ENCODE assay signal across 20 cellular contexts in genomic region chr7:158570449-158571170, GRCh38. TPM values are rescaled to one million over a fixed set of nuclear protein-coding genes. Genes with fewer than 3 reads are reported as not detected.
DNase-seq lines count a peak whose midpoint lies in the region; ATAC-seq and TF ChIP-seq lines count a peak whose summit lies in the region.
"Had no signal": no experiment of that assay in that cellular context is flagged by ENCODE, and none has a peak within 500 bp of the region (broad histone marks: within the 10 kb centered on the region; RNA-seq: fewer than 3 reads in every experiment).

No MANE protein-coding gene starts in this region.

- H3K4me3 ChIP-seq in GM23338 (peak overlapping the region; percentile 46), endodermal cell (ENCODE audit: low read length) (no peak overlapping the region), left ventricle myocardium inferior (no peak overlapping the region)
- H3K4me3 ChIP-seq: BLaER1 treated with 17β-estradiol and CSF1 and Interleukin-3, amounts not matched to agents 10 nM and 100 nM had no signal

- H3K9me3 Mint-ChIP-seq in GM23338 (peaks cover 46% of the 10 kb centered on the region), endodermal cell (peaks cover 2% of the 10 kb centered on the region)
- H3K9me3 Mint-ChIP-seq: CD8-positive, alpha-beta memory T cell; IgD-negative memory B cell had no signal

- H3K9me3 ChIP-seq in T-helper 17 cell (ENCODE audit: control insufficient read depth, low read length, poor library complexity, severe bottlenecking), result no peaks in the 10 kb centered on the region
- peaks cover 65% of the 10 kb centered on the region for H3K9me3 ChIP-seq in endodermal cell (ENCODE audit: control insufficient read depth, low read length)
- no peaks in the 10 kb centered on the region for H3K9me3 ChIP-seq in left ventricle myocardium inferior (replicated peaks)

- H3K4me1 ChIP-seq in GM23338 (ENCODE audit: insufficient read depth) (peaks cover 15% of the 10 kb centered on the region), endodermal cell (ENCODE audit: control insufficient read depth, insufficient read depth, low read length) (no peaks in the 10 kb centered on the region), left ventricle myocardium inferior (peaks cover 5% of the 10 kb centered on the region)

- H4K20me1 ChIP-seq in GM23338 (replicated peaks; ENCODE audit: insufficient read depth), result 0 out of 2 replicates have a peak, but pooled peaks cover 3% of the 10 kb centered on the region
- H4K20me1 ChIP-seq: BLaER1 treated with 17β-estradiol and CSF1 and Interleukin-3, amounts not matched to agents 10 nM and 100 nM had no signal

- no peak overlapping the region for H3K27ac Mint-ChIP-seq in GM23338
- no peak overlapping the region for H3K27ac Mint-ChIP-seq in T-helper 17 cell
- no peak overlapping the region for H3K27ac Mint-ChIP-seq in endodermal cell
- H3K27ac Mint-ChIP-seq: B cell; CD4-positive, CD25-positive, alpha-beta regulatory T cell; CD8-positive, alpha-beta memory T cell; IgD-negative memory B cell had no signal

- intact Hi-C loops in posterior vena cava (cut with DNase I), result no loop called here
- intact Hi-C loops in left ventricle myocardium inferior (cut with micrococcal nuclease), result no loop called here

- DNase-seq in GM23338 (ENCODE audit: low spot score) (no peak), T-helper 17 cell (no peak), endodermal cell (no peak), posterior vena cava (ENCODE audit: low spot score) (peak; percentile 74), left ventricle myocardium inferior (no peak), NCI-H345 (lab: John Stamatoyannopoulos, UW) (no peak)
- DNase-seq: CD4-positive, CD25-positive, alpha-beta regulatory T cell; CD8-positive, alpha-beta memory T cell; COR-L47; DMS 273 treated with DMSO at 0.1 percent for 48 hours; DMS53; DND-41; EL; HCEC 1CT; KG1 had no signal

- H3K4me2 ChIP-seq in GM23338, result peak overlapping the region; percentile 71; the same call in 1 of the 2 replicates
- H3K4me2 ChIP-seq: BLaER1 treated with 17β-estradiol and CSF1 and Interleukin-3, amounts not matched to agents 10 nM and 100 nM had no signal

- peaks cover 6% of the 10 kb centered on the region; the same call in 1 of the 3 replicates for H3K4me1 Mint-ChIP-seq in GM23338
- H3K4me1 Mint-ChIP-seq in T-helper 17 cell, result no peaks in the 10 kb centered on the region
- peaks cover 3% of the 10 kb centered on the region for H3K4me1 Mint-ChIP-seq in endodermal cell
- H3K4me1 Mint-ChIP-seq: B cell; CD4-positive, CD25-positive, alpha-beta regulatory T cell; CD8-positive, alpha-beta memory T cell; IgD-negative memory B cell had no signal

- no peaks in the 10 kb centered on the region for H3K36me3 Mint-ChIP-seq in GM23338 (ENCODE audit: low read depth)
- H3K36me3 Mint-ChIP-seq in T-helper 17 cell (ENCODE audit: low read depth), result peaks cover 2% of the 10 kb centered on the region
- H3K36me3 Mint-ChIP-seq in endodermal cell (ENCODE audit: low read depth), result no peaks in the 10 kb centered on the region
- H3K36me3 Mint-ChIP-seq: CD4-positive, CD25-positive, alpha-beta regulatory T cell; CD8-positive, alpha-beta memory T cell; IgD-negative memory B cell had no signal

- H3K27me3 ChIP-seq in GM23338 (ENCODE audit: insufficient read depth) (peaks cover 32% of the 10 kb centered on the region), endodermal cell (ENCODE audit: control insufficient read depth, insufficient read depth, low read length, poor library complexity, severe bottlenecking) (no peaks in the 10 kb centered on the region), left ventricle myocardium inferior (ENCODE audit: low read depth) (peaks cover 80% of the 10 kb centered on the region)
- H3K27me3 ChIP-seq: BLaER1 treated with 17β-estradiol and CSF1 and Interleukin-3, amounts not matched to agents 10 nM and 100 nM had no signal

- no peak overlapping the region for H3K9ac ChIP-seq in endodermal cell (ENCODE audit: extremely low read depth, low read length, poor library complexity, severe bottlenecking)
- H3K9ac ChIP-seq: BLaER1 treated with 17β-estradiol and CSF1 and Interleukin-3, amounts not matched to agents 10 nM and 100 nM had no signal

- H3K27ac ChIP-seq in GM23338 (ENCODE audit: low read depth), result no peak overlapping the region
- no peak overlapping the region for H3K27ac ChIP-seq in endodermal cell (ENCODE audit: low read depth, low read length)
- no peak overlapping the region for H3K27ac ChIP-seq in left ventricle myocardium inferior (replicated peaks)
- H3K27ac ChIP-seq: BLaER1 treated with 17β-estradiol and CSF1 and Interleukin-3, amounts not matched to agents 10 nM and 100 nM; HL-60 had no signal

- H3K27me3 Mint-ChIP-seq in GM23338 (ENCODE audit: insufficient read depth, low read depth, poor library complexity), result peaks cover 19% of the 10 kb centered on the region
- peaks cover 35% of the 10 kb centered on the region for H3K27me3 Mint-ChIP-seq in T-helper 17 cell
- H3K27me3 Mint-ChIP-seq in endodermal cell (ENCODE audit: insufficient read depth), result peaks cover 33% of the 10 kb centered on the region

- no peaks in the 10 kb centered on the region for H3K9me2 ChIP-seq in GM23338 (ENCODE audit: insufficient read depth)

- H3K4me3 Mint-ChIP-seq in GM23338, result peak overlapping the region; percentile 42; the same call in 2 of the 3 replicates
- peak overlapping the region; percentile 52 for H3K4me3 Mint-ChIP-seq in T-helper 17 cell
- H3K4me3 Mint-ChIP-seq in endodermal cell, result peak overlapping the region; percentile 11
- H3K4me3 Mint-ChIP-seq: B cell; CD4-positive, CD25-positive, alpha-beta regulatory T cell; CD8-positive, alpha-beta memory T cell had no signal

- 89 to 92% methylated on average over 38 to 44 of the region's 44 CpGs for WGBS in endodermal cell (ENCODE audit: insufficient coverage in 1 of 2, insufficient read length in 1 of 2), 2 experiments

- ATAC-seq in GM23338, result peak; percentile 19
- no peak for ATAC-seq in T-helper 17 cell
- ATAC-seq in GM21786 (IDR thresholded peaks at IDR 0.05; ENCODE audit: unreplicated experiment), result no peak

- no peaks in the 10 kb centered on the region for H3F3A ChIP-seq in GM23338 (replicated peaks; ENCODE audit: low read depth)

- H3K79me2 ChIP-seq in GM23338 (replicated peaks; ENCODE audit: insufficient read depth), result no peaks in the 10 kb centered on the region

- peak overlapping the region; percentile 32; the same call in 1 of the 2 replicates for H2AFZ ChIP-seq in GM23338

- H3K36me3 ChIP-seq in GM23338 (ENCODE audit: insufficient read depth), result no peaks in the 10 kb centered on the region
- H3K36me3 ChIP-seq in endodermal cell (ENCODE audit: control insufficient read depth, insufficient read depth, low read length), result no peaks in the 10 kb centered on the region
- H3K36me3 ChIP-seq in left ventricle myocardium inferior, result no peaks in the 10 kb centered on the region
- H3K36me3 ChIP-seq: BLaER1 treated with 17β-estradiol and CSF1 and Interleukin-3, amounts not matched to agents 10 nM and 100 nM had no signal

- TF ChIP-seq CTCF in GM23338 (conservative IDR thresholded peaks at IDR 0.05; ENCODE audit: low read depth in 2 of 2) (no peak), endodermal cell (conservative IDR thresholded peaks at IDR 0.05) (no peak), left ventricle myocardium inferior (IDR thresholded peaks at IDR 0.05; ENCODE audit: borderline replicate concordance) (no peak)

TF ChIP-seq in GM23338, 12 proteins besides CTCF, POLR2A, EP300 and RAD21 (continues in another document):
- TF ChIP-seq ETS1 (IDR thresholded peaks at IDR 0.05) (no peak), NANOG (IDR thresholded peaks at IDR 0.05; ENCODE audit: borderline replicate concordance) (no peak), EZH2phosphoT487 (IDR thresholded peaks at IDR 0.05; ENCODE audit: unreplicated experiment) (no peak), JUNB (IDR thresholded peaks at IDR 0.05; ENCODE audit: unreplicated experiment) (no peak), ZNF114 (CRISPR knock-in tag; IDR thresholded peaks at IDR 0.05) (no peak), CREB1 (CRISPR knock-in tag; IDR thresholded peaks at IDR 0.05; ENCODE audit: low read depth) (no peak), EZH2 (IDR thresholded peaks at IDR 0.05; ENCODE audit: low read depth, unreplicated experiment) (no peak)

RNA-seq across cellular contexts. Expression of gene PTPRN2, which starts 17.0 kb away (rescaled TPM):
- 3.7 and 4.0 TPM in 2 replicates for total RNA-seq in GM23338 (2014; rRNA removed; shearing (Covaris generic))
- polyA plus RNA-seq in GM23338 (2016; fragmentation: Nextera tagmentation; extraction: Ambion mirVana), result 0.87 and 1.4 TPM in 2 replicates
- under 1 TPM; 0.42 to 0.57 TPM for total RNA-seq in T-helper 17 cell
- 1 to 10 TPM in 1 of 2 donors, under 1 TPM in 1; 0.69 to 1.2 TPM for total RNA-seq in endodermal cell
- polyA plus RNA-seq in endodermal cell (2013, experiment 1 of 2), result 0.68 TPM
- 0.37 TPM for polyA plus RNA-seq in endodermal cell (2013, experiment 2 of 2)
- total RNA-seq in posterior vena cava, result 1 to 10 TPM; 1.6 to 2.8 TPM
- 1.3 TPM for total RNA-seq in left ventricle myocardium inferior
